In genomic region chr4:20075479-20075878, GRCh38 we compare ENCODE assay signal across 24 cellular contexts.
A peak's percentile ranks its signal among the peaks of the same experiment; 100 is the strongest.
DNase-seq lines count a peak whose midpoint lies in the region; ATAC-seq, FAIRE-seq and TF ChIP-seq lines count a peak whose summit lies in the region.
"Had no signal": no experiment of that assay in that cellular context is flagged by ENCODE, and none has a peak within 500 bp of the region (broad histone marks: within the 10 kb centered on the region; RNA-seq: fewer than 3 reads in every experiment).

No MANE protein-coding gene starts in this region.

- no peaks in the 10 kb centered on the region for H4K20me1 ChIP-seq in GM23248 (ENCODE audit: insufficient read depth)
- H4K20me1 ChIP-seq: BLaER1 treated with 17β-estradiol and CSF1 and Interleukin-3, amounts not matched to agents 10 nM and 100 nM had no signal

- H3K9me3 ChIP-seq in GM23248 (ENCODE audit: low read depth) (no peaks in the 10 kb centered on the region), mucosa of descending colon (no peaks in the 10 kb centered on the region)
- H3K9me3 ChIP-seq: upper lobe of right lung had no signal

- DNase-seq in GM23248 (peak; percentile 43), NOMO-1 treated with dmso at 0.1 percent for 144 hours (lab: John Stamatoyannopoulos, UW; ENCODE audit: unreplicated experiment) (peak; percentile 13), mucosa of descending colon (no peak), epidermal melanocyte (ENCODE audit: insufficient read length, low spot score) (no peak), NCI-H1105 (lab: John Stamatoyannopoulos, UW) (no peak), Calu3 (no peak)
- no peak for DNase-seq in stimulated activated effector memory CD8-positive, alpha-beta T cell treated with anti-CD3 and anti-CD28 coated beads, Interleukin-12 subunit alpha, Interleukin-12 subunit beta, amount 100 ng/mL, for 72 hours (ENCODE audit: low spot score in 2 of 2)
- DNase-seq: activated CD4-positive, alpha-beta memory T cell treated with anti-CD3 and anti-CD28 coated beads, Interleukin-2, amount 10 ng/mL, durations not matched to agents 7 days and 5 days; cerebellar nuclear complex; effector memory CD4-positive, alpha-beta T cell; hypothalamus; kidney; MM.1S; NCI-H187; NCI-H446 treated with DMSO at 0.1 percent for 48 hours; nephron progenitor cell; stimulated activated CD4-positive, alpha-beta T cell treated with anti-CD3 and anti-CD28 coated beads, Interleukin-4, amount 100 ng/mL, for 1 hour; T-helper 2 cell; upper lobe of right lung had no signal

- CTCF ChIA-PET in Calu3 (lab: Charles Lee) = no interaction called here

- 0 out of 2 replicates have a peak overlapping the region, but pooled peaks have one; percentile 10 for H2AFZ ChIP-seq in GM23248

- no peaks in the 10 kb centered on the region for H3K4me1 ChIP-seq in GM23248 (ENCODE audit: insufficient read depth)
- peaks cover 9% of the 10 kb centered on the region for H3K4me1 ChIP-seq in mucosa of descending colon (ENCODE audit: low read depth)
- H3K4me1 ChIP-seq: BLaER1 treated with 17β-estradiol and CSF1 and Interleukin-3, amounts not matched to agents 10 nM and 100 nM; upper lobe of right lung had no signal

- no peaks in the 10 kb centered on the region for H3K36me3 ChIP-seq in GM23248 (ENCODE audit: low read depth)
- no peaks in the 10 kb centered on the region for H3K36me3 ChIP-seq in mucosa of descending colon (ENCODE audit: low read depth)
- H3K36me3 ChIP-seq: BLaER1 treated with 17β-estradiol and CSF1 and Interleukin-3, amounts not matched to agents 10 nM and 100 nM; upper lobe of right lung had no signal

- no peak overlapping the region for H3K4me3 ChIP-seq in GM23248
- no peak overlapping the region for H3K4me3 ChIP-seq in mucosa of descending colon
- H3K4me3 ChIP-seq: BLaER1 treated with 17β-estradiol and CSF1 and Interleukin-3, amounts not matched to agents 10 nM and 100 nM; upper lobe of right lung had no signal

- H3K27ac Mint-ChIP-seq in stimulated activated effector memory CD8-positive, alpha-beta T cell treated with anti-CD3 and anti-CD28 coated beads, Interleukin-12 subunit alpha, Interleukin-12 subunit beta, amount 100 ng/mL, for 72 hours = no peak overlapping the region
- no peak overlapping the region for H3K27ac Mint-ChIP-seq in Calu3 (ENCODE audit: unreplicated experiment)
- H3K27ac Mint-ChIP-seq: activated CD4-positive, alpha-beta memory T cell treated with anti-CD3 and anti-CD28 coated beads, Interleukin-2, amount 10 ng/mL, durations not matched to agents 7 days and 5 days; nephron progenitor cell; progenitor cell of endocrine pancreas had no signal

- no peaks in the 10 kb centered on the region for H3K36me3 Mint-ChIP-seq in stimulated activated effector memory CD8-positive, alpha-beta T cell treated with anti-CD3 and anti-CD28 coated beads, Interleukin-12 subunit alpha, Interleukin-12 subunit beta, amount 100 ng/mL, for 72 hours
- H3K36me3 Mint-ChIP-seq in Calu3 (ENCODE audit: insufficient read depth, unreplicated experiment) = no peaks in the 10 kb centered on the region

- no peaks in the 10 kb centered on the region for H3K27me3 Mint-ChIP-seq in Calu3 (ENCODE audit: unreplicated experiment)
- H3K27me3 Mint-ChIP-seq: activated CD4-positive, alpha-beta memory T cell treated with anti-CD3 and anti-CD28 coated beads, Interleukin-2, amount 10 ng/mL, durations not matched to agents 7 days and 5 days; progenitor cell of endocrine pancreas had no signal

- no peak overlapping the region for H3K27ac ChIP-seq in GM23248
- H3K27ac ChIP-seq: BLaER1 treated with 17β-estradiol and CSF1 and Interleukin-3, amounts not matched to agents 10 nM and 100 nM; upper lobe of right lung had no signal

- no peaks in the 10 kb centered on the region for H3K27me3 ChIP-seq in GM23248 (replicated peaks; ENCODE audit: insufficient read depth)
- H3K27me3 ChIP-seq: BLaER1 treated with 17β-estradiol and CSF1 and Interleukin-3, amounts not matched to agents 10 nM and 100 nM; upper lobe of right lung had no signal

- FAIRE-seq in colon (lab: Jason Lieb, UNC) = peak; percentile 31
- FAIRE-seq: GM12892, kidney had no signal

- peaks cover 8% of the 10 kb centered on the region for H3K9me3 Mint-ChIP-seq in stimulated activated effector memory CD8-positive, alpha-beta T cell treated with anti-CD3 and anti-CD28 coated beads, Interleukin-12 subunit alpha, Interleukin-12 subunit beta, amount 100 ng/mL, for 72 hours
- H3K9me3 Mint-ChIP-seq in Calu3 (ENCODE audit: low read depth, unreplicated experiment) = no peaks in the 10 kb centered on the region

- no peaks in the 10 kb centered on the region for H3K79me2 ChIP-seq in GM23248 (ENCODE audit: insufficient read depth)

- ATAC-seq in mucosa of descending colon = peak; percentile 45
- no peak for ATAC-seq in stimulated activated effector memory CD8-positive, alpha-beta T cell treated with anti-CD3 and anti-CD28 coated beads, Interleukin-12 subunit alpha, Interleukin-12 subunit beta, amount 100 ng/mL, for 72 hours
- ATAC-seq: HCT116, upper lobe of right lung had no signal

- BruUV-seq in Calu3 (replicated peaks; lab: Mats Ljungman, UMichigan) = no TSS peak

- no peaks in the 10 kb centered on the region for H3K4me1 Mint-ChIP-seq in stimulated activated effector memory CD8-positive, alpha-beta T cell treated with anti-CD3 and anti-CD28 coated beads, Interleukin-12 subunit alpha, Interleukin-12 subunit beta, amount 100 ng/mL, for 72 hours
- no peaks in the 10 kb centered on the region for H3K4me1 Mint-ChIP-seq in Calu3 (ENCODE audit: low read depth, unreplicated experiment)
- H3K4me1 Mint-ChIP-seq: activated CD4-positive, alpha-beta memory T cell treated with anti-CD3 and anti-CD28 coated beads, Interleukin-2, amount 10 ng/mL, durations not matched to agents 7 days and 5 days had no signal

- H3K4me3 Mint-ChIP-seq in stimulated activated effector memory CD8-positive, alpha-beta T cell treated with anti-CD3 and anti-CD28 coated beads, Interleukin-12 subunit alpha, Interleukin-12 subunit beta, amount 100 ng/mL, for 72 hours = no peak overlapping the region
- no peak overlapping the region for H3K4me3 Mint-ChIP-seq in Calu3 (ENCODE audit: low read depth, unreplicated experiment)
- H3K4me3 Mint-ChIP-seq: activated CD4-positive, alpha-beta memory T cell treated with anti-CD3 and anti-CD28 coated beads, Interleukin-2, amount 10 ng/mL, durations not matched to agents 7 days and 5 days; nephron progenitor cell had no signal

- H3K9me2 ChIP-seq in GM23248 (ENCODE audit: insufficient read depth) = no peaks in the 10 kb centered on the region

- in situ Hi-C loops in GM23248 (cut with MboI) = no loop called here

- no peak overlapping the region for H3K4me2 ChIP-seq in GM23248 (ENCODE audit: unreplicated experiment)
- H3K4me2 ChIP-seq: BLaER1 treated with 17β-estradiol and CSF1 and Interleukin-3, amounts not matched to agents 10 nM and 100 nM had no signal

- no peaks in the 10 kb centered on the region for H3F3A ChIP-seq in GM23248 (ENCODE audit: insufficient read depth)

- TF ChIP-seq CTCF in mucosa of descending colon (IDR thresholded peaks at IDR 0.05) = no peak
- no peak for TF ChIP-seq CTCF in Calu3 (IDR thresholded peaks at IDR 0.05; ENCODE audit: unreplicated experiment)

- H3K9ac ChIP-seq in GM23248 = no peak overlapping the region
- H3K9ac ChIP-seq: BLaER1 treated with 17β-estradiol and CSF1 and Interleukin-3, amounts not matched to agents 10 nM and 100 nM had no signal

- intact Hi-C loops in mucosa of descending colon (cut with DNase I, micrococcal nuclease) (no loop called here), Calu3 (cut with micrococcal nuclease; ENCODE audit: unreplicated experiment) (no loop called here)

Comparison
In these comparisons a context has a peak if more than half of its experiments do, and no peak if none do; other contexts are left out.
1. DNase-seq: peak in GM23248 (single experiment) and NOMO-1 treated with dmso at 0.1 percent for 144 hours (single experiment); none in mucosa of descending colon (0 of 3), stimulated activated effector memory CD8-positive, alpha-beta T cell treated with anti-CD3 and anti-CD28 coated beads, Interleukin-12 subunit alpha, Interleukin-12 subunit beta, amount 100 ng/mL, for 72 hours (0 of 2), epidermal melanocyte (single experiment), NCI-H1105 (single experiment) and Calu3 (single experiment).